28 cellular contexts compared by ENCODE assay signal in the genomic region with DNA sequence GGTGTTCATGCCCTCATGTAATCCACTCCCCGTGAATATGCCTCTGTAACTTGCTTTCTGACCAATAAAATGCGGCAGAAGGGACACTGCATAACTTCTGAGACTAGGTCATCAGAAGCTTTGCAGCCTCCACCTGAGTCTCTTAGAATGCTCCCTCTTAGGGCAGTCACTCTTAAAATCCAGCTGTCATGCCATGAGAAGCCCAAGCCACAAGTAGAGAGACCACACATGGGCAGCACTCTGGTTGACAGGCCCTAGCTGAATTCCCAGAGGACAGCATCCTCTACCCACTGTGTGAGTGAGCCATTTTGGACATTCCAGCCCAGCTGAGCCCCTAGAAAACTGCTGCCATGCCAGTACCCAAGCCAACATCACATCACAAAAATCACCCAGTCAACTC.
"Had no signal": no experiment of that assay in that cellular context is flagged by ENCODE, and none has a peak within 500 bp of the region (broad histone marks: within the 10 kb centered on the region; RNA-seq: fewer than 3 reads in every experiment).

No MANE protein-coding gene starts in this region.

- H3K4me1 ChIP-seq: ascending aorta, Peyer's patch had no signal

- H3K9me3 ChIP-seq: ascending aorta, body of pancreas, Peyer's patch had no signal

- H3K4me3 Mint-ChIP-seq: activated CD4-positive, alpha-beta memory T cell treated with anti-CD3 and anti-CD28 coated beads, Interleukin-2, amount 10 ng/mL, durations not matched to agents 7 days and 5 days; T-cell had no signal

- H3K27ac ChIP-seq: ascending aorta, body of pancreas, Peyer's patch, RWPE1, VCaP had no signal

- H3K36me3 ChIP-seq: ascending aorta, Peyer's patch had no signal

- DNase-seq: activated CD4-positive, alpha-beta memory T cell treated with anti-CD3 and anti-CD28 coated beads, Interleukin-2, amount 10 ng/mL, durations not matched to agents 7 days and 5 days; activated CD4-positive, alpha-beta T cell treated with anti-CD3 and anti-CD28 coated beads, Interleukin-2, amount 50 U/mL, for 1 hour; activated CD4-positive, CD25-positive, alpha-beta regulatory T cell; activated gamma-delta T cell treated with Interleukin-2 at 50 U/mL for 16 hours; activated naive CD4-positive, alpha-beta T cell treated with anti-CD3 and anti-CD28 coated beads, Interleukin-2, amount 50 U/mL, for 16 hours; activated T-cell treated with anti-CD3 and anti-CD28 coated beads for 4 hours; activated T-cell treated with anti-CD3 and anti-CD28 coated beads, Interleukin-2, amount 50 U/mL, for 48 hours; amniotic stem cell; body of pancreas; central memory CD4-positive, alpha-beta T cell; Kasumi-1; KBM-7; NCI-H1048; NCI-H146; NCI-H187 treated with DMSO at 0.1 percent for 48 hours; NCI-H2081 treated with DMSO at 0.1 percent for 48 hours; NCI-H2171; NCI-H226; NCI-H526; Peyer's patch; SHP77; T-cell; T-helper 2 cell; T1000 had no signal

- H3K27me3 ChIP-seq: ascending aorta, body of pancreas, Peyer's patch had no signal

- H3K9me3 Mint-ChIP-seq: activated CD4-positive, alpha-beta memory T cell treated with anti-CD3 and anti-CD28 coated beads, Interleukin-2, amount 10 ng/mL, durations not matched to agents 7 days and 5 days; activated T-helper 2 cell treated with anti-CD3 and anti-CD28 coated beads, Interferon-gamma antibody, Interleukin-2, Interleukin-4, amounts not matched to agents 10 μg/mL and 5 μg/mL and 100 μg/mL, durations not matched to agents 14 hours and 24 hours and 36 hours; T-cell had no signal

- ATAC-seq: body of pancreas, T-cell had no signal

- H3K4me3 ChIP-seq: ascending aorta, body of pancreas, Peyer's patch had no signal

- H3K27me3 Mint-ChIP-seq: activated CD4-positive, alpha-beta memory T cell treated with anti-CD3 and anti-CD28 coated beads, Interleukin-2, amount 10 ng/mL, durations not matched to agents 7 days and 5 days; T-cell had no signal

- H3K27ac Mint-ChIP-seq: activated CD4-positive, alpha-beta memory T cell treated with anti-CD3 and anti-CD28 coated beads, Interleukin-2, amount 10 ng/mL, durations not matched to agents 7 days and 5 days; activated T-helper 2 cell treated with anti-CD3 and anti-CD28 coated beads, Interferon-gamma antibody, Interleukin-2, Interleukin-4, amounts not matched to agents 10 μg/mL and 5 μg/mL and 100 μg/mL, durations not matched to agents 14 hours and 24 hours and 36 hours; T-cell had no signal
